Comparison of ENCODE assay signal across 28 cellular contexts in genomic region chr1:167304165-167304564, GRCh38.
"Had no signal": no experiment of that assay in that cellular context is flagged by ENCODE, and none has a peak within 500 bp of the region (broad histone marks: within the 10 kb centered on the region; RNA-seq: fewer than 3 reads in every experiment).

No MANE protein-coding gene starts in this region.

- H3K4me1 ChIP-seq: parathyroid adenoma, testis, upper lobe of right lung, uterus had no signal

- DNase-seq: natural killer cell; occipital lobe; ovary; posterior cingulate gyrus; psoas muscle; right cardiac atrium; spleen; stimulated activated CD4-positive, alpha-beta T cell treated with anti-CD3 and anti-CD28 coated beads, Interleukin-12 subunit alpha, Interleukin-12 subunit beta, amount 100 ng/mL, for 4 hours; stimulated activated CD4-positive, alpha-beta T cell treated with anti-CD3 and anti-CD28 coated beads, Interleukin-1b, Interleukin-23, amount 100 ng/mL, for 48 hours; stimulated activated CD4-positive, alpha-beta T cell treated with anti-CD3 and anti-CD28 coated beads, Interleukin-4, amount 100 ng/mL, for 1 hour; stimulated activated CD4-positive, alpha-beta T cell treated with anti-CD3 and anti-CD28 coated beads, Interleukin-4, amount 100 ng/mL, for 4 hours; stimulated activated CD8-positive, alpha-beta memory T cell treated with anti-CD3 and anti-CD28 coated beads, Interleukin-4, amount 100 ng/mL, for 48 hours; stimulated activated naive CD4-positive, alpha-beta T cell; stimulated activated naive CD8-positive, alpha-beta T cell treated with anti-CD3 and anti-CD28 coated beads, Interleukin-15, amount 100 ng/mL, for 72 hours; stimulated activated naive CD8-positive, alpha-beta T cell treated with anti-CD3 and anti-CD28 coated beads, Interleukin-15, Interleukin-2, amounts not matched to agents 100 U/mL and 50 U/mL, for 24 hours; substantia nigra; testis; tibial artery; transverse colon; upper lobe of right lung; uterus had no signal

- H3K9me3 ChIP-seq: ovary, psoas muscle, spleen, suprapubic skin, testis, tibial artery, transverse colon, upper lobe of right lung, uterus had no signal

- H3K79me2 ChIP-seq: parathyroid adenoma had no signal

- H3K36me3 ChIP-seq: neural progenitor cell, ovary, spleen, suprapubic skin, tibial artery, transverse colon, upper lobe of right lung, uterus had no signal

- H3K27me3 ChIP-seq: neural progenitor cell, ovary, spleen, suprapubic skin, testis, tibial artery, transverse colon, upper lobe of right lung, uterus had no signal

- H3K4me2 ChIP-seq: neural progenitor cell, smooth muscle cell had no signal

- H2AFZ ChIP-seq: neural progenitor cell, parathyroid adenoma had no signal

- H3K4me3 ChIP-seq: neural progenitor cell, ovary, psoas muscle, skin epidermis, smooth muscle cell, spleen, suprapubic skin, testis, tibial artery, transverse colon, upper lobe of right lung, uterus had no signal

- H3K9ac ChIP-seq: neural progenitor cell, parathyroid adenoma had no signal

- H3K27ac ChIP-seq: neural progenitor cell, ovary, parathyroid adenoma, psoas muscle, skin epidermis, spleen, suprapubic skin, testis, tibial artery, transverse colon, upper lobe of right lung, uterus had no signal

- ATAC-seq: natural killer cell; psoas muscle; right cardiac atrium; sciatic nerve; stimulated activated memory B cell treated with anti-CD40 and anti-IgM and Interleukin-4, amounts not matched to agents 10 μg/mL and 1 μg/mL and 100 μg/mL, for 72 hours; stimulated activated naive CD8-positive, alpha-beta T cell treated with anti-CD3 and anti-CD28 coated beads, Interleukin-15, amount 100 ng/mL, for 72 hours; stimulated activated naive CD8-positive, alpha-beta T cell treated with anti-CD3 and anti-CD28 coated beads, Interleukin-15, Interleukin-2, amounts not matched to agents 100 U/mL and 50 U/mL, for 24 hours; upper lobe of right lung had no signal
